Comparison of ENCODE assay signal across 28 cellular contexts in genomic region chr3:164408356-164408755, GRCh38.
"Had no signal": no experiment of that assay in that cellular context is flagged by ENCODE, and none has a peak within 500 bp of the region (broad histone marks: within the 10 kb centered on the region; RNA-seq: fewer than 3 reads in every experiment).

No MANE protein-coding gene starts in this region.

- ATAC-seq: left lung; lower lobe of right lung; natural killer cell; psoas muscle; right lobe of liver; stimulated activated naive B cell treated with anti-CD40 and anti-IgM and Interleukin-4, amounts not matched to agents 10 μg/mL and 1 μg/mL and 100 μg/mL, for 72 hours; stimulated activated naive CD8-positive, alpha-beta T cell treated with anti-CD3 and anti-CD28 coated beads, Interleukin-15, Interleukin-2, amounts not matched to agents 100 U/mL and 50 U/mL, for 24 hours had no signal

- H2AFZ ChIP-seq: neural progenitor cell, parathyroid adenoma had no signal

- H3K9me3 ChIP-seq: left lung, lower lobe of right lung, neutrophil, psoas muscle, right atrium auricular region, right lobe of liver, stomach, testis, thyroid gland, transverse colon, upper lobe of left lung, vagina had no signal

- DNase-seq: hypothalamus; immature natural killer cell; kidney; left colon; left lung; lower lobe of right lung; mammary epithelial cell; naive B cell; natural killer cell; nephron progenitor cell; occipital lobe; psoas muscle; right lobe of liver; stimulated activated CD4-positive, alpha-beta T cell treated with anti-CD3 and anti-CD28 coated beads, Interleukin-2, amount 100 ng/mL, for 24 hours; stimulated activated CD4-positive, alpha-beta T cell treated with anti-CD3 and anti-CD28 coated beads, Interleukin-4, amount 100 ng/mL, for 1 hour; stimulated activated naive B cell treated with anti-CD40 and anti-IgM and Interleukin-4, amounts not matched to agents 10 μg/mL and 1 μg/mL and 100 μg/mL, for 72 hours; stimulated activated naive CD8-positive, alpha-beta T cell treated with anti-CD3 and anti-CD28 coated beads, Interleukin-15, Interleukin-2, amounts not matched to agents 100 U/mL and 50 U/mL, for 24 hours; stomach; testis; thyroid gland; transverse colon; upper lobe of left lung had no signal

- H3K27me3 ChIP-seq: left lung, neural progenitor cell, neutrophil, right atrium auricular region, right lobe of liver, stomach, testis, thyroid gland, transverse colon, upper lobe of left lung, vagina had no signal

- H3K79me2 ChIP-seq: parathyroid adenoma had no signal

- H3K9ac ChIP-seq: neural progenitor cell, parathyroid adenoma had no signal

- H3K27ac ChIP-seq: left lung, lower lobe of right lung, neural progenitor cell, neutrophil, parathyroid adenoma, psoas muscle, right atrium auricular region, right lobe of liver, stomach, testis, thyroid gland, upper lobe of left lung, vagina had no signal

- H3K36me3 ChIP-seq: left lung, lower lobe of right lung, neural progenitor cell, neutrophil, right atrium auricular region, right lobe of liver, stomach, thyroid gland, transverse colon, upper lobe of left lung, vagina had no signal

- H3K4me2 ChIP-seq: neural progenitor cell, smooth muscle cell had no signal

- H3K4me3 ChIP-seq: left lung, lower lobe of right lung, neural progenitor cell, psoas muscle, right atrium auricular region, right lobe of liver, smooth muscle cell, stomach, testis, thyroid gland, transverse colon, upper lobe of left lung, vagina had no signal
